18 cellular contexts compared by ENCODE assay signal in genomic region chr11:70230840-70231710, GRCh38. TPM values are rescaled to one million over a fixed set of nuclear protein-coding genes. Genes with fewer than 3 reads are reported as not detected.
DNase-seq lines count a peak whose midpoint lies in the region; ATAC-seq and TF ChIP-seq lines count a peak whose summit lies in the region.
"Had no signal": no experiment of that assay in that cellular context is flagged by ENCODE, and none has a peak within 500 bp of the region (broad histone marks: within the 10 kb centered on the region; RNA-seq: fewer than 3 reads in every experiment).

No MANE protein-coding gene starts in this region.

- WGBS in heart left ventricle, 4 donors: 47 to 61% (median 53%) methylated on average over 13 to 22 of the region's 22 CpGs
- WGBS in trophoblast cell (ENCODE audit: extremely low coverage, insufficient coverage, insufficient read length): no CpG with 5 or more reads among the region's 22 CpGs

- ATAC-seq in Right ventricle myocardium superior (ENCODE audit: poor library complexity) (peak; percentile 86), heart left ventricle (peak; percentile 32 to 87 (median 81))

- H2AK5ac ChIP-seq in trophoblast cell (ENCODE audit: low read length): no peak overlapping the region

- no peak overlapping the region for H3K4me2 ChIP-seq in trophoblast cell (ENCODE audit: low read length)

- H3K4ac ChIP-seq in trophoblast cell (ENCODE audit: low read depth, low read length): no peak overlapping the region

- H3K9ac ChIP-seq in trophoblast cell (ENCODE audit: low read length): no peak overlapping the region

- no peak overlapping the region for H2AFZ ChIP-seq in trophoblast cell (ENCODE audit: insufficient read depth, low read length, poor library complexity)

- no peaks in the 10 kb centered on the region for H3K36me3 ChIP-seq in right atrium auricular region
- no peaks in the 10 kb centered on the region for H3K36me3 ChIP-seq in heart left ventricle
- H3K36me3 ChIP-seq in trophoblast cell (ENCODE audit: control insufficient read depth in 1 of 2, insufficient read depth in 2 of 2, low read length in 2 of 2): no peaks in the 10 kb centered on the region

- no peak overlapping the region for H2BK120ac ChIP-seq in trophoblast cell (ENCODE audit: insufficient read depth, low read length, poor library complexity)

- H3K27me3 ChIP-seq in right atrium auricular region: no peaks in the 10 kb centered on the region
- H3K27me3 ChIP-seq in heart left ventricle: no peaks in the 10 kb centered on the region
- no peaks in the 10 kb centered on the region for H3K27me3 ChIP-seq in trophoblast cell (ENCODE audit: insufficient read depth, low read length)

- peak overlapping the region; percentile 71 for H4K91ac ChIP-seq in trophoblast cell (ENCODE audit: low read depth, low read length)

- H3K27ac ChIP-seq in right atrium auricular region: peak overlapping the region in 1 of 2 donors; percentile 46
- peak overlapping the region in 5 of 12 donors; percentile 46 to 63 (median 57) for H3K27ac ChIP-seq in heart left ventricle
- no peak overlapping the region for H3K27ac ChIP-seq in trophoblast cell (ENCODE audit: low read depth, low read length)
- H3K27ac ChIP-seq: RWPE1, SK-N-MC had no signal

- H3K4me3 ChIP-seq in right atrium auricular region (no peak overlapping the region), heart left ventricle (no peak overlapping the region), trophoblast cell (ENCODE audit: low read depth, low read length) (no peak overlapping the region), foreskin fibroblast (ENCODE audit: low read depth in 1 of 2, low read length in 2 of 2) (no peak overlapping the region)
- H3K4me3 ChIP-seq: SK-N-MC had no signal

- H3K79me2 ChIP-seq in trophoblast cell (ENCODE audit: control insufficient read depth, insufficient read depth, low read length, poor library complexity): no peaks in the 10 kb centered on the region

- no peak overlapping the region for H2BK5ac ChIP-seq in trophoblast cell (ENCODE audit: low read depth, low read length, poor library complexity)

- no peak overlapping the region for H4K12ac ChIP-seq in trophoblast cell (ENCODE audit: low read depth, low read length)

- no peak overlapping the region for H2BK12ac ChIP-seq in trophoblast cell (ENCODE audit: low read length)

- H3K4me1 ChIP-seq in right atrium auricular region: peaks cover 0 to 13% of the 10 kb centered on the region in 2 donors
- peaks cover 0 to 14% (median 7%) of the 10 kb centered on the region in 12 donors for H3K4me1 ChIP-seq in heart left ventricle
- H3K4me1 ChIP-seq in trophoblast cell (ENCODE audit: control insufficient read depth in 1 of 2, insufficient read depth in 2 of 2, low read length in 2 of 2): peaks cover 1 to 3% of the 10 kb centered on the region in 2 experiments

- H3K18ac ChIP-seq in trophoblast cell (ENCODE audit: low read length): no peak overlapping the region

- H3K79me1 ChIP-seq in trophoblast cell (ENCODE audit: low read length): no peaks in the 10 kb centered on the region

- H3K9me3 ChIP-seq in right atrium auricular region: no peaks in the 10 kb centered on the region
- H3K9me3 ChIP-seq in heart left ventricle: peaks cover 0 to 6% (median 0%) of the 10 kb centered on the region in 12 donors
- no peaks in the 10 kb centered on the region for H3K9me3 ChIP-seq in trophoblast cell (ENCODE audit: insufficient read depth, low read depth, low read length)

- H3K14ac ChIP-seq in trophoblast cell (ENCODE audit: low read length): no peak overlapping the region

- intact Hi-C loops in Right ventricle myocardium superior (cut with DNase I): no loop called here
- intact Hi-C loops in heart left ventricle (cut with DNase I): no loop called here

- DNase-seq in Right ventricle myocardium superior: no peak
- DNase-seq in right atrium auricular region (ENCODE audit: low spot score): no peak
- DNase-seq in heart left ventricle: no peak
- no peak for DNase-seq in trophoblast cell
- no peak for DNase-seq in stimulated activated CD4-positive, alpha-beta T cell treated with anti-CD3 and anti-CD28 coated beads, Interleukin-1b, Interleukin-23, amount 100 ng/mL, for 48 hours
- DNase-seq in NCI-H524 treated with DMSO at 0.1 percent for 48 hours (lab: John Stamatoyannopoulos, UW): no peak
- DNase-seq in foreskin fibroblast: no peak
- no peak for DNase-seq in NCI-H1092 treated with DMSO at 0.1 percent for 48 hours (lab: John Stamatoyannopoulos, UW)
- DNase-seq: 8988T, C1 segment of cervical spinal cord, DMS153, MV-4-11, NCI-H1436, NCI-H2029 treated with DMSO at 0.1 percent for 48 hours, NCI-H524, OCI-M1 had no signal

- TF ChIP-seq POLR2A in heart left ventricle (IDR thresholded peaks at IDR 0.05): no peak

- peak overlapping the region; percentile 4 for H4K8ac ChIP-seq in trophoblast cell (ENCODE audit: low read depth, low read length)

- no peak for TF ChIP-seq CTCF in right atrium auricular region (IDR thresholded peaks at IDR 0.05)
- no peak for TF ChIP-seq CTCF in heart left ventricle (IDR thresholded peaks at IDR 0.05)
- no peak for TF ChIP-seq CTCF in foreskin fibroblast (IDR thresholded peaks at IDR 0.05; ENCODE audit: low read depth, low read length)

- no peak overlapping the region for H3K23ac ChIP-seq in trophoblast cell (ENCODE audit: low read length)

RNA-seq across cellular contexts. Expression of gene FADD, which starts 28.0 kb away (rescaled TPM):
- 10.3 TPM for total RNA-seq in Right ventricle myocardium superior
- 10 to 100 TPM in 1 of 2 donors, 1 to 10 TPM in 1; 7.1 to 11.1 TPM for total RNA-seq in right atrium auricular region
- 10 to 100 TPM in 6 of 9 donors, 1 to 10 TPM in 3; 8.9 to 24.4 (median 10.2) TPM for total RNA-seq in heart left ventricle
- polyA plus RNA-seq in heart left ventricle: 10 to 100 TPM in 1 of 2 donors, 1 to 10 TPM in 1; 8.5 to 18.7 TPM
- polyA plus RNA-seq in trophoblast cell (2013): 20.0 and 20.1 TPM in 2 replicates

RNA-seq across cellular contexts. Expression of gene PPFIA1, which starts 39.4 kb away (rescaled TPM):
- 41.8 TPM for total RNA-seq in Right ventricle myocardium superior
- total RNA-seq in right atrium auricular region: 10 to 100 TPM; 28.7 to 45.9 TPM
- total RNA-seq in heart left ventricle: 10 to 100 TPM; 32.2 to 53.1 (median 40.7) TPM
- 10 to 100 TPM; 15.8 to 28.0 TPM for polyA plus RNA-seq in heart left ventricle
- 73.0 TPM in 2 replicates for polyA plus RNA-seq in trophoblast cell (2013)
